ENCODE assay signal across 8 cellular contexts in the genomic region with DNA sequence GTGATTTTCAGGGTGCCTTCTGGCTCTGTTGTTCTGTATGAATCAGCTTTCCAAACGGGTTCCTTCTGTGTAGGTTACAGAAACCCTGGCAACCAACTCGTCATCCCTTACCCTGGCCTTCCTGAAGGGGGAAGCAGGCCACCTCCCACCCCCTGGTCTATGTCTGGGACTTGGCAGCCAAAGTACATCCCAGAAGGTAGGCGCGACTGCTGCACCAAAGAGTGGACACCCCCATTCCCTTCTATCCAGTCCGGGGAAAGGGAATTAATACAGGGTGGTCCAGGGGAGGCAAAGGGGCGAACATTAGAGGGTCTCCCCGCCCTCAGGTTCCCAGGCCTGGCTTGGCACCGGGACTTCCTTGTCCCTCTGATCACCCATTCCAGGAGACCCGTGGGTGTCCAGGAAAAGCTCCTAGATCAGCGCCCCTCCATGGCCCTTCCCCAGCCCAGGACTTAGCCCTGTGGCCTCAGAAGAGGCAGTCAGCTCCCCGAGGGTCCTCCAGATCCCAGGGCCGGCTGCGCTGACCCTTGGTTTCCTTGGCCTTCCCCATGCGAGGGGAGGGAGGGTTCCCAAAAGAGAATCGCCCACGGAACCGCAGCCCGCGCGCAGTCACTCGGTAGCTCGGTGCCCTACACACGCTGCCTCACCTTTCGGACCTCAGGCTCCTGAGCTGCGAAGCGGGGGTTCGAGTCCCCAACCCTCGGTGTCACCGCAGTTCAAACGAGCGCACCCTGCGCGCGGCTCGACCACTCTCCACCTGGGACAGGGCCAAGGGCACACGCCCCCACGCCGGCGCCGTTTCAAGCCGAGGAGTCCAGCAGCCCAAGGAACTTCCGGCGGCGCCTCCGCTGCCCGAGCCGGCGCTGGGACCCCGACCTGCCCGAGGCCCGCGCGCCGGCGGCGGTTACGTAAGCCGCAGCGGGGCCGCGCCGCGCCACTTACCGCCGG. TPM values are rescaled to one million over a fixed set of nuclear protein-coding genes. Genes with fewer than 3 reads are reported as not detected.
DNase-seq lines count a peak whose midpoint lies in the region; ATAC-seq and TF ChIP-seq lines count a peak whose summit lies in the region.

A gene with protein sequence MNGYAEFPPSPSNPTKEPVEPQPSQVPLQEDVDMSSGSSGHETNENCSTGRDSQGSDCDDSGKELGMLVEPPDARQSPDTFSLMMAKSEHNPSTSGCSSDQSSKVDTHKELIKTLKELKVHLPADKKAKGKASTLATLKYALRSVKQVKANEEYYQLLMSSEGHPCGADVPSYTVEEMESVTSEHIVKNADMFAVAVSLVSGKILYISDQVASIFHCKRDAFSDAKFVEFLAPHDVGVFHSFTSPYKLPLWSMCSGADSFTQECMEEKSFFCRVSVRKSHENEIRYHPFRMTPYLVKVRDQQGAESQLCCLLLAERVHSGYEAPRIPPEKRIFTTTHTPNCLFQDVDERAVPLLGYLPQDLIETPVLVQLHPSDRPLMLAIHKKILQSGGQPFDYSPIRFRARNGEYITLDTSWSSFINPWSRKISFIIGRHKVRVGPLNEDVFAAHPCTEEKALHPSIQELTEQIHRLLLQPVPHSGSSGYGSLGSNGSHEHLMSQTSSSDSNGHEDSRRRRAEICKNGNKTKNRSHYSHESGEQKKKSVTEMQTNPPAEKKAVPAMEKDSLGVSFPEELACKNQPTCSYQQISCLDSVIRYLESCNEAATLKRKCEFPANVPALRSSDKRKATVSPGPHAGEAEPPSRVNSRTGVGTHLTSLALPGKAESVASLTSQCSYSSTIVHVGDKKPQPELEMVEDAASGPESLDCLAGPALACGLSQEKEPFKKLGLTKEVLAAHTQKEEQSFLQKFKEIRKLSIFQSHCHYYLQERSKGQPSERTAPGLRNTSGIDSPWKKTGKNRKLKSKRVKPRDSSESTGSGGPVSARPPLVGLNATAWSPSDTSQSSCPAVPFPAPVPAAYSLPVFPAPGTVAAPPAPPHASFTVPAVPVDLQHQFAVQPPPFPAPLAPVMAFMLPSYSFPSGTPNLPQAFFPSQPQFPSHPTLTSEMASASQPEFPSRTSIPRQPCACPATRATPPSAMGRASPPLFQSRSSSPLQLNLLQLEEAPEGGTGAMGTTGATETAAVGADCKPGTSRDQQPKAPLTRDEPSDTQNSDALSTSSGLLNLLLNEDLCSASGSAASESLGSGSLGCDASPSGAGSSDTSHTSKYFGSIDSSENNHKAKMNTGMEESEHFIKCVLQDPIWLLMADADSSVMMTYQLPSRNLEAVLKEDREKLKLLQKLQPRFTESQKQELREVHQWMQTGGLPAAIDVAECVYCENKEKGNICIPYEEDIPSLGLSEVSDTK (N-terminal part only) (minus strand): TSS at position 909 of the 948 bp plus-strand sequence. CDS start 10,674 bp downstream, outside the sequence.

- peak within 1 kb of the TSS; percentile 90 for H3K4me3 Mint-ChIP-seq in Calu3 (ENCODE audit: low read depth, unreplicated experiment)

- no peaks in the 10 kb centered on the region for H3K9me3 Mint-ChIP-seq in Calu3 (ENCODE audit: low read depth, unreplicated experiment)

- intact Hi-C loops in Calu3 (cut with micrococcal nuclease; ENCODE audit: unreplicated experiment) (loop anchor here (5.0 kb wide), 1 partner anchor 34 kb away; a partner anchor contains a TSS), posterior vena cava (cut with DNase I) (no loop called here)

- H3K4me1 ChIP-seq in right atrium auricular region: peaks cover 0 to 64% of the 10 kb centered on the region in 2 donors

- BruUV-seq in Calu3 (replicated peaks; lab: Mats Ljungman, UMichigan): no TSS peak

- DNase-seq in Calu3: peak; percentile 85
- DNase-seq in SIG-M5 (lab: John Stamatoyannopoulos, UW): peak; percentile 63
- DNase-seq in amniotic epithelial cell (ENCODE audit: low read depth): peak; percentile 83
- peak; percentile 83 for DNase-seq in right atrium auricular region (ENCODE audit: low spot score)
- DNase-seq in posterior vena cava (ENCODE audit: low spot score): peak; percentile 88

- no peaks in the 10 kb centered on the region for H3K27me3 Mint-ChIP-seq in Calu3 (ENCODE audit: unreplicated experiment)

- H3K27me3 ChIP-seq in right atrium auricular region: no peaks in the 10 kb centered on the region

- H3K4me1 Mint-ChIP-seq in Calu3 (ENCODE audit: low read depth, unreplicated experiment): peaks cover 63% of the 10 kb centered on the region

- peaks cover 53% of the 10 kb centered on the region for H3K36me3 Mint-ChIP-seq in Calu3 (ENCODE audit: insufficient read depth, unreplicated experiment)

- no peak for TF ChIP-seq CTCF in Calu3 (IDR thresholded peaks at IDR 0.05; ENCODE audit: unreplicated experiment)
- no peak for TF ChIP-seq CTCF in right atrium auricular region (IDR thresholded peaks at IDR 0.05)

- ATAC-seq in GM19324 (IDR thresholded peaks at IDR 0.05; ENCODE audit: low FRiP score, unreplicated experiment) (peak; percentile 39), HG03432 (IDR thresholded peaks at IDR 0.05; ENCODE audit: unreplicated experiment) (peak; percentile 45), HG03280 (IDR thresholded peaks at IDR 0.05; ENCODE audit: unreplicated experiment) (no peak)

- CTCF ChIA-PET in Calu3 (lab: Charles Lee): interaction anchor here (0.7 to 3.0 kb wide), 5 partner anchors 12 to 328 kb away, joined by 3 to 15 read pairs (median 3); no protein-coding TSS in a partner anchor

- H3K36me3 ChIP-seq in right atrium auricular region: no peaks in the 10 kb centered on the region

- H3K9me3 ChIP-seq in right atrium auricular region: no peaks in the 10 kb centered on the region

- H3K4me3 ChIP-seq in right atrium auricular region: peak within 1 kb of the TSS; percentile 75 to 84

- H3K27ac Mint-ChIP-seq in Calu3 (ENCODE audit: unreplicated experiment): peak within 1 kb of the TSS; percentile 97

- peak within 1 kb of the TSS; percentile 88 to 93 for H3K27ac ChIP-seq in right atrium auricular region

RNA-seq across cellular contexts. Expression of the gene that starts here (rescaled TPM):
- total RNA-seq in Calu3 (2022) (14.0 and 14.8 TPM in 2 replicates), right atrium auricular region (1 to 10 TPM; 5.2 to 9.4 TPM), posterior vena cava (10 to 100 TPM; 10.1 to 16.8 TPM)
